Comparison of ENCODE assay signal across 10 cellular contexts in the genomic region with DNA sequence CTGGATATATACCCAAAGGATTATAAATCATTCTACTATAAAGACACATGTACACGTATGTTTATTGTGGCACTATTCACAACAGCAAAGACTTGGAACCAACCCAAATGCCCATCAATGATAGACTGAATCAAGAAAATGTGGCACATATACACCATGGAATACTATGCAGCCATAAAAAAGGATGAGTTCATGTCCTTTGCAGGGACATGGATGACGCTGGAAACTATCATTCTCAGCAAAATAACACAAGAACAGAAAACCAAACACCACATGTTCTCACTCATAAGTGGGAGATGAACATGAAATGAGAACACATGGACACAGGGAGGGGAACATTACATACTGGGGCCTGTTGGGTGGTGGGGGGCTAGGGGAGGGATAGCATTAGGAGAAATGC. TPM values are rescaled to one million over a fixed set of nuclear protein-coding genes. Genes with fewer than 3 reads are reported as not detected.
"Had no signal": no experiment of that assay in that cellular context is flagged by ENCODE, and none has a peak within 500 bp of the region (broad histone marks: within the 10 kb centered on the region; RNA-seq: fewer than 3 reads in every experiment).

No MANE protein-coding gene starts in this region.

RNA-seq across cellular contexts. Expression of a gene that starts 22.7 kb away (rescaled TPM):
- total RNA-seq: kidney, liver, lower lobe of right lung, progenitor cell of endocrine pancreas, pulmonary artery endothelial cell, upper lobe of right lung had no signal
- polyA plus RNA-seq: immature natural killer cell; liver; naive thymus-derived CD4-positive, alpha-beta T cell; neural cell; ovary had no signal
